ENCODE assay signal across 7 cellular contexts in the genomic region with DNA sequence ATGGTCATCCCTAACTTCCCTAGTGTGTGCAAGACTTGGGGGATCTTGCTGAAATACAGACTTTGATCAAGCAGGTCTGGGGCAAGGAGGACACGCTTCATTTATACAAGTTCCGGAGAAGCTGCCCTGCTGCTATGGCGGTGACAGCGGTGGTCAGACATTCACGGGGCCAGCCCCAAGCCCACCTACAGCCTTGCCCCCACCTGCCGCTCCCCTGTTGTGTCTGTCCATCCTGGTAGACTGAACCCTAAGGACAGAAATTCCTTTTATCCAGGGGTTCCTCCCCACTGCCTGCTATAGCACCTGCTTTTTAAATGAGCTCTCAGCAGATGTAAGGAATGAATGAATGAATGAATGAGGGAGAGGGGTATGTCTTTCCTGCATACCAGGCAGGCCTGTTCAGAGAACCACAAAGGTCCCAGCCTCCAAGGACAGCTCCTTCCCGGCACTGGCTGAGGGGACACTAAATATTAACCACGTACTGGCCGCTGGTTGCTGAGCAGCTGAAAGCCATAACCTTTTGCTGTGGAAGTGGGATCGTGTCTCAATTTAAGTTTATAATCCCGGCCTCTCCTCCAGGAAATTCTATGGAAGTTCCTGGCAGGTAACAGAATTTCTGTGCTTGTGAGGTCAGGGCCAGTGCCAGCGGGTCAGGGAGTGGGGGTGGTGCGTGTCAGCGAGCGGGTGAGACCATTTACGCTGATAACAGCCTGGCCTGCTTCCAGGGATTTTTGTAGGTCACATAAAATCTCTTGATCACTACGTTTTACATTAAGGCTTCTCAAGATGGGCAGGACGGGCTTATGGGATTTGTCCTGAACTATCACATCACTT. TPM values are rescaled to one million over a fixed set of nuclear protein-coding genes. Genes with fewer than 3 reads are reported as not detected.
DNase-seq lines count a peak whose midpoint lies in the region; ATAC-seq and TF ChIP-seq lines count a peak whose summit lies in the region.
"Had no signal": no experiment of that assay in that cellular context is flagged by ENCODE, and none has a peak within 500 bp of the region (broad histone marks: within the 10 kb centered on the region; RNA-seq: fewer than 3 reads in every experiment).

No MANE protein-coding gene starts in this region.

- no TSS peak for BruUV-seq in Panc1 (replicated peaks; lab: Mats Ljungman, UMichigan)

- TF ChIP-seq CTCF in Panc1 (IDR thresholded peaks at IDR 0.05): no peak

- POLR2A ChIA-PET in Panc1 (lab: Charles Lee): interaction anchor here (0.7 kb wide), 1 partner anchor 44 kb away, joined by 3 read pairs; no protein-coding TSS in a partner anchor

- intact Hi-C loops in Panc1 (cut with micrococcal nuclease; ENCODE audit: unreplicated experiment): loop anchor here (5.0 kb wide), 1 partner anchor 121 kb away; no protein-coding TSS in a partner anchor

- ATAC-seq in Panc1: no peak
- no peak for ATAC-seq in GM19397 (IDR thresholded peaks at IDR 0.05; ENCODE audit: unreplicated experiment)
- ATAC-seq in HG02884 (IDR thresholded peaks at IDR 0.05; ENCODE audit: unreplicated experiment): no peak

- CTCF ChIA-PET in Panc1 (lab: Charles Lee): interaction anchor here (0.6 kb wide), 1 partner anchor 146 kb away, joined by 3 read pairs; no protein-coding TSS in a partner anchor

- no peaks in the 10 kb centered on the region for H3K27me3 ChIP-seq in Panc1 (ENCODE audit: control insufficient read depth, insufficient read depth, low read length)

- H3K27ac ChIP-seq in Panc1 (ENCODE audit: low read length) (peak overlapping the region; percentile 79), epithelial cell of prostate (peak overlapping the region; percentile 92), skin epidermis (peak overlapping the region in 20 of 21 experiments; percentile 19 to 93 (median 80))

- H3K4me1 ChIP-seq in Panc1 (ENCODE audit: control insufficient read depth, insufficient read depth, low read length): peaks cover 41% of the 10 kb centered on the region

- H3K36me3 ChIP-seq in Panc1 (ENCODE audit: control insufficient read depth, insufficient read depth, low read length): no peaks in the 10 kb centered on the region

- in situ Hi-C loops in Panc1 (cut with HindIII; ENCODE audit: low pct_unique_long_range_greater_than_20kb, low sequenced_read_pairs): no loop called here

- H3K4me3 ChIP-seq in Panc1 (ENCODE audit: low read depth in 2 of 2, low read length in 2 of 2) (peak overlapping the region in 1 of 2 experiments; percentile 37; a peak in 2 of 4 replicates), skin epidermis (no peak overlapping the region)

- DNase-seq in Panc1 (ENCODE audit: low read depth, low spot score) (no peak), epithelial cell of prostate (ENCODE audit: low read depth, low spot score) (no peak), DMS79 (lab: John Stamatoyannopoulos, UW) (no peak)

- no peaks in the 10 kb centered on the region for H3K9me3 ChIP-seq in Panc1 (ENCODE audit: control insufficient read depth, insufficient read depth, low read depth, low read length)

RNA-seq across cellular contexts. Expression of a gene that starts 27.1 kb away (rescaled TPM):
- 1.8 TPM for total RNA-seq in Panc1 (2021; ENCODE audit: unreplicated experiment)
- 4.2 TPM for polyA plus RNA-seq in Panc1 (2012; ENCODE audit: insufficient read length)

RNA-seq across cellular contexts. Expression of a gene that starts 27.8 kb away (rescaled TPM):
- 287 TPM for total RNA-seq in Panc1 (2021; ENCODE audit: unreplicated experiment)
- polyA plus RNA-seq in Panc1 (2012; ENCODE audit: insufficient read length): 549 TPM

RNA-seq across cellular contexts. Expression of a gene that starts 40.5 kb away (rescaled TPM):
- 6.1 TPM for total RNA-seq in Panc1 (2021; ENCODE audit: unreplicated experiment)
- 4.7 TPM for polyA plus RNA-seq in Panc1 (2012; ENCODE audit: insufficient read length)

RNA-seq across cellular contexts. Expression of a gene that starts 49.8 kb away (rescaled TPM):
- 0.46 TPM for total RNA-seq in Panc1 (2021; ENCODE audit: unreplicated experiment)
- polyA plus RNA-seq in Panc1 (2012; ENCODE audit: insufficient read length): 0.78 TPM
- total RNA-seq: kidney epithelial cell had no signal
